Comparison of ENCODE assay signal across 23 cellular contexts in genomic region chr1:8649875-8650274, GRCh38.
"Had no signal": no experiment of that assay in that cellular context is flagged by ENCODE, and none has a peak within 500 bp of the region (broad histone marks: within the 10 kb centered on the region; RNA-seq: fewer than 3 reads in every experiment).

No MANE protein-coding gene starts in this region.

- DNase-seq: effector memory CD8-positive, alpha-beta T cell; immature natural killer cell; left lung; lower lobe of right lung; occipital lobe; pancreas; spleen; stimulated activated naive CD4-positive, alpha-beta T cell treated with Interleukin-2 at 50 U/mL for 16 hours; thyroid gland; upper lobe of right lung had no signal

- FAIRE-seq: colon, keratinocyte, pancreas had no signal

- H3K27me3 ChIP-seq: esophagus muscularis mucosa, gastroesophageal sphincter, left lung, pancreas, spleen, suprapubic skin, thyroid gland, upper lobe of right lung, vagina had no signal

- H3K4me3 ChIP-seq: esophagus muscularis mucosa, gastroesophageal sphincter, left lung, lower lobe of right lung, pancreas, prostate gland, spleen, suprapubic skin, thyroid gland, upper lobe of right lung, vagina had no signal

- H3K27ac Mint-ChIP-seq: dendritic cell treated with granulocyte-macrophage colony-stimulating factor and Interleukin-4, amounts not matched to agents 40 ng/mL and 50 ng/mL, for 4 days; effector memory CD8-positive, alpha-beta T cell; memory B cell; mesothelial cell of epicardium; nephron had no signal

- H3K27ac ChIP-seq: epithelial cell of prostate, esophagus muscularis mucosa, gastroesophageal sphincter, left lung, lower lobe of right lung, prostate gland, suprapubic skin, thyroid gland, upper lobe of right lung, vagina had no signal

- H3K9me3 ChIP-seq: esophagus muscularis mucosa, gastroesophageal sphincter, left lung, lower lobe of right lung, pancreas, prostate gland, spleen, suprapubic skin, thyroid gland, upper lobe of right lung, vagina had no signal

- H3K4me3 Mint-ChIP-seq: dendritic cell treated with granulocyte-macrophage colony-stimulating factor and Interleukin-4, amounts not matched to agents 40 ng/mL and 50 ng/mL, for 4 days; effector memory CD8-positive, alpha-beta T cell; memory B cell; mesothelial cell of epicardium; nephron had no signal

- H3K9me3 Mint-ChIP-seq: dendritic cell treated with granulocyte-macrophage colony-stimulating factor and Interleukin-4, amounts not matched to agents 40 ng/mL and 50 ng/mL, for 4 days; effector memory CD8-positive, alpha-beta T cell; immature natural killer cell; memory B cell; nephron had no signal

- ATAC-seq: effector memory CD8-positive, alpha-beta T cell; gastroesophageal sphincter; left lung; lower lobe of right lung; sciatic nerve; upper lobe of right lung had no signal

- H3K27me3 Mint-ChIP-seq: dendritic cell treated with granulocyte-macrophage colony-stimulating factor and Interleukin-4, amounts not matched to agents 40 ng/mL and 50 ng/mL, for 4 days; effector memory CD8-positive, alpha-beta T cell; memory B cell had no signal

- H3K4me1 ChIP-seq: suprapubic skin had no signal

- H3K36me3 Mint-ChIP-seq: immature natural killer cell had no signal

- H3K36me3 ChIP-seq: esophagus muscularis mucosa, gastroesophageal sphincter, left lung, lower lobe of right lung, prostate gland, suprapubic skin, thyroid gland, upper lobe of right lung, vagina had no signal
